13 cellular contexts compared by ENCODE assay signal in the genomic region with DNA sequence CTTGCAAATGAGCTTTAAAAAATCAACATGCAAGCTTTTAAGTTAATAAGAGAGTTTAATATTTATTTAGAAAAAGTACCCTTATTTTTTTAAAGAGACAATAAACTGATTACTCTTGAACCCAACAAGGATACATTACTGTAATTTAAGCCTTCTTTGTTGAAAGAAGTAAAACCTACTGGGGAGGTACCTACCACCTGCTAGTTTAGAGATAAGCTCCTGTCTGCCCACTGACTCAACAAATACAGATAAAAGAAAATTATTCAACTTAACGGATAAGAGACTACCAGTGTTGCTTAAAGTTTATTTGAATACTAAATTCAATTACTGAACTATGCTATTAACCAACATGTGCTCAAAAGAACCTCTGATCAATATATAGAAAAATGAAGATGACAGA.
"Had no signal": no experiment of that assay in that cellular context is flagged by ENCODE, and none has a peak within 500 bp of the region (broad histone marks: within the 10 kb centered on the region; RNA-seq: fewer than 3 reads in every experiment).

No MANE protein-coding gene starts in this region.

- H3K27me3 Mint-ChIP-seq: activated CD4-positive, alpha-beta T cell treated with anti-CD3 and anti-CD28 coated beads for 36 hours; activated CD8-positive, alpha-beta T cell treated with anti-CD3 and anti-CD28 coated beads for 36 hours; type B pancreatic cell had no signal

- H3K9me3 Mint-ChIP-seq: type B pancreatic cell had no signal

- H3K4me3 Mint-ChIP-seq: activated CD4-positive, alpha-beta T cell treated with anti-CD3 and anti-CD28 coated beads for 36 hours; activated CD8-positive, alpha-beta T cell treated with anti-CD3 and anti-CD28 coated beads for 36 hours; neural progenitor cell; type B pancreatic cell had no signal

- ATAC-seq: activated CD4-positive, alpha-beta T cell treated with anti-CD3 and anti-CD28 coated beads for 36 hours; activated CD8-positive, alpha-beta T cell treated with anti-CD3 and anti-CD28 coated beads for 36 hours; left ventricle myocardium superior; stimulated activated naive CD8-positive, alpha-beta T cell treated with anti-CD3 and anti-CD28 coated beads, Interleukin-15, Interleukin-2, amounts not matched to agents 100 U/mL and 50 U/mL, for 24 hours had no signal

- H3K27ac Mint-ChIP-seq: activated CD4-positive, alpha-beta T cell treated with anti-CD3 and anti-CD28 coated beads for 36 hours; activated CD8-positive, alpha-beta T cell treated with anti-CD3 and anti-CD28 coated beads for 36 hours; neural progenitor cell; type B pancreatic cell had no signal

- DNase-seq: activated CD4-positive, alpha-beta T cell treated with anti-CD3 and anti-CD28 coated beads for 36 hours; activated CD8-positive, alpha-beta memory T cell treated with anti-CD3 and anti-CD28 coated beads, Interleukin-2, amount 50 U/mL, for 4 hours; activated CD8-positive, alpha-beta T cell treated with anti-CD3 and anti-CD28 coated beads for 36 hours; adrenal gland; central memory CD4-positive, alpha-beta T cell; cortex of kidney; effector memory CD4-positive, alpha-beta T cell; left ventricle myocardium superior; ovary; stimulated activated CD4-positive, alpha-beta T cell treated with anti-CD3 and anti-CD28 coated beads, Interleukin-12 subunit alpha, Interleukin-12 subunit beta, amount 100 ng/mL, for 4 hours; stimulated activated naive CD8-positive, alpha-beta T cell treated with anti-CD3 and anti-CD28 coated beads, Interleukin-15, Interleukin-2, amounts not matched to agents 100 U/mL and 50 U/mL, for 24 hours had no signal
